37 cellular contexts compared by ENCODE assay signal in genomic region chrX:153426204-153426603, GRCh38. TPM values are rescaled to one million over a fixed set of nuclear protein-coding genes. Genes with fewer than 3 reads are reported as not detected.
"Had no signal": no experiment of that assay in that cellular context is flagged by ENCODE, and none has a peak within 500 bp of the region (broad histone marks: within the 10 kb centered on the region; RNA-seq: fewer than 3 reads in every experiment).

No MANE protein-coding gene starts in this region.

- DNase-seq: activated B cell treated with CpG ODN at 0.5 μM for 24 hours; activated CD4-positive, alpha-beta memory T cell treated with anti-CD3 and anti-CD28 coated beads for 36 hours; activated CD4-positive, alpha-beta T cell treated with anti-CD3 and anti-CD28 coated beads for 4 hours; activated CD4-positive, alpha-beta T cell treated with anti-CD3 and anti-CD28 coated beads, Interleukin-2, amount 10 ng/mL, durations not matched to agents 24 days and 14 days; activated CD4-positive, alpha-beta T cell treated with anti-CD3 and anti-CD28 coated beads, Interleukin-2, amount 50 U/mL, for 1 hour; activated CD4-positive, alpha-beta T cell treated with anti-CD3 and anti-CD28 coated beads, Interleukin-2, amount 50 U/mL, for 4 hours; activated CD4-positive, CD25-positive, alpha-beta regulatory T cell treated with anti-CD3 and anti-CD28 coated beads, Interleukin-2, amount 50 U/mL, for 72 hours; activated CD8-positive, alpha-beta memory T cell treated with anti-CD3 and anti-CD28 coated beads, Interleukin-2, amount 50 U/mL, for 4 hours; activated CD8-positive, alpha-beta T cell treated with anti-CD3 and anti-CD28 coated beads for 36 hours; activated effector memory CD4-positive, alpha-beta T cell treated with anti-CD3 and anti-CD28 coated beads, Interleukin-2, amount 50 U/mL, for 16 hours; activated gamma-delta T cell treated with Interleukin-2 at 50 U/mL for 16 hours; activated naive CD4-positive, alpha-beta T cell; activated naive CD4-positive, alpha-beta T cell treated with anti-CD3 and anti-CD28 coated beads for 36 hours; activated naive CD8-positive, alpha-beta T cell treated with anti-CD3 and anti-CD28 coated beads, Interleukin-2, amount 10 ng/mL, durations not matched to agents 7 days and 5 days; activated naive CD8-positive, alpha-beta T cell treated with anti-CD3 and anti-CD28 coated beads, Interleukin-2, amount 50 U/mL, for 24 hours; activated T-cell treated with anti-CD3 and anti-CD28 coated beads for 4 hours; activated T-cell treated with anti-CD3 and anti-CD28 coated beads, Interleukin-2, amount 50 U/mL, for 1 hour; activated T-cell treated with anti-CD3 and anti-CD28 coated beads, Interleukin-2, amount 50 U/mL, for 4 hours; activated T-cell treated with anti-CD3 and anti-CD28 coated beads, Interleukin-2, amount 50 U/mL, for 72 hours; amygdala; anterior cingulate cortex; central memory CD4-positive, alpha-beta T cell; T-helper 1 cell; T-helper 2 cell; T-helper 9 cell had no signal

- H3K27ac ChIP-seq: VCaP had no signal

- H3K4me3 Mint-ChIP-seq: activated B cell treated with CpG ODN at 0.5 μM for 24 hours; activated CD4-positive, alpha-beta memory T cell treated with anti-CD3 and anti-CD28 coated beads for 36 hours; activated CD4-positive, alpha-beta T cell treated with anti-CD3 and anti-CD28 coated beads, Interleukin-2, amount 10 ng/mL, durations not matched to agents 24 days and 14 days; activated CD8-positive, alpha-beta T cell treated with anti-CD3 and anti-CD28 coated beads for 36 hours; activated naive CD4-positive, alpha-beta T cell treated with anti-CD3 and anti-CD28 coated beads for 36 hours; activated naive CD4-positive, alpha-beta T cell treated with anti-CD3 and anti-CD28 coated beads, Interleukin-2, amount 50 U/mL, for 24 hours; activated naive CD8-positive, alpha-beta T cell; activated naive CD8-positive, alpha-beta T cell treated with anti-CD3 and anti-CD28 coated beads, Interleukin-2, amount 10 ng/mL, durations not matched to agents 7 days and 5 days; activated naive CD8-positive, alpha-beta T cell treated with anti-CD3 and anti-CD28 coated beads, Interleukin-2, amount 50 U/mL, for 24 hours; activated T-cell treated with anti-CD3 and anti-CD28 coated beads, Interleukin-2, amount 50 U/mL, for 4 hours; activated T-cell treated with anti-CD3 and anti-CD28 coated beads, Interleukin-2, amount 50 U/mL, for 72 hours; activated T-helper 1 cell treated with anti-CD3 and anti-CD28 coated beads, Interleukin-12 subunit alpha, Interleukin-12 subunit beta, Interleukin-2, Interleukin-4 antibody, amounts not matched to agents 30 ng/mL and 10 ng/mL and 1 ng/mL, durations not matched to agents 14 hours and 24 hours and 36 hours; activated T-helper 17 cell treated with anti-CD3 and anti-CD28 coated beads, Interleukin-2, amount 50 U/mL, for 72 hours; brain; T-helper 1 cell treated with Interleukin-12 subunit alpha and Interleukin-12 subunit beta and Interleukin-4 antibody, amounts not matched to agents 30 μg/mL and 1 μg/mL, for 36 hours; T-helper 2 cell treated with Interferon-gamma antibody and Interleukin-4, amounts not matched to agents 5 μg/mL and 100 μg/mL, for 36 hours had no signal

- H3K9me3 Mint-ChIP-seq: activated CD4-positive, alpha-beta T cell treated with anti-CD3 and anti-CD28 coated beads, Interleukin-2, amount 10 ng/mL, durations not matched to agents 24 days and 14 days; activated naive CD4-positive, alpha-beta T cell treated with anti-CD3 and anti-CD28 coated beads for 36 hours; activated naive CD4-positive, alpha-beta T cell treated with anti-CD3 and anti-CD28 coated beads, Interleukin-2, amount 50 U/mL, for 24 hours; activated naive CD8-positive, alpha-beta T cell treated with anti-CD3 and anti-CD28 coated beads, Interleukin-2, amount 50 U/mL, for 24 hours; activated T-helper 1 cell treated with anti-CD3 and anti-CD28 coated beads, Interleukin-12 subunit alpha, Interleukin-12 subunit beta, Interleukin-2, Interleukin-4 antibody, amounts not matched to agents 30 ng/mL and 10 ng/mL and 1 ng/mL, durations not matched to agents 14 hours and 24 hours and 36 hours; activated T-helper 17 cell treated with anti-CD3 and anti-CD28 coated beads, Interleukin-2, amount 50 U/mL, for 72 hours; T-helper 2 cell treated with Interferon-gamma antibody and Interleukin-4, amounts not matched to agents 5 μg/mL and 100 μg/mL, for 36 hours had no signal

- FAIRE-seq: TTC549 had no signal

- H3K4me1 Mint-ChIP-seq: activated B cell treated with CpG ODN at 0.5 μM for 24 hours; activated CD4-positive, alpha-beta T cell treated with anti-CD3 and anti-CD28 coated beads, Interleukin-2, amount 10 ng/mL, durations not matched to agents 24 days and 14 days; activated naive CD4-positive, alpha-beta T cell treated with anti-CD3 and anti-CD28 coated beads, Interleukin-2, amount 50 U/mL, for 24 hours; activated naive CD8-positive, alpha-beta T cell treated with anti-CD3 and anti-CD28 coated beads, Interleukin-2, amount 10 ng/mL, durations not matched to agents 7 days and 5 days; activated naive CD8-positive, alpha-beta T cell treated with anti-CD3 and anti-CD28 coated beads, Interleukin-2, amount 50 U/mL, for 24 hours; activated T-helper 17 cell treated with anti-CD3 and anti-CD28 coated beads, Interleukin-2, amount 50 U/mL, for 72 hours; brain had no signal

- H3K36me3 Mint-ChIP-seq: activated CD4-positive, alpha-beta memory T cell treated with anti-CD3 and anti-CD28 coated beads for 36 hours; activated naive CD8-positive, alpha-beta T cell treated with anti-CD3 and anti-CD28 coated beads, Interleukin-2, amount 10 ng/mL, durations not matched to agents 7 days and 5 days; brain had no signal

- H3K27ac Mint-ChIP-seq: activated B cell treated with CpG ODN at 0.5 μM for 24 hours; activated CD4-positive, alpha-beta memory T cell treated with anti-CD3 and anti-CD28 coated beads for 36 hours; activated CD4-positive, alpha-beta T cell treated with anti-CD3 and anti-CD28 coated beads, Interleukin-2, amount 10 ng/mL, durations not matched to agents 24 days and 14 days; activated CD8-positive, alpha-beta T cell treated with anti-CD3 and anti-CD28 coated beads for 36 hours; activated naive CD4-positive, alpha-beta T cell treated with anti-CD3 and anti-CD28 coated beads for 36 hours; activated naive CD4-positive, alpha-beta T cell treated with anti-CD3 and anti-CD28 coated beads, Interleukin-2, amount 50 U/mL, for 24 hours; activated naive CD8-positive, alpha-beta T cell; activated naive CD8-positive, alpha-beta T cell treated with anti-CD3 and anti-CD28 coated beads, Interleukin-2, amount 10 ng/mL, durations not matched to agents 7 days and 5 days; activated naive CD8-positive, alpha-beta T cell treated with anti-CD3 and anti-CD28 coated beads, Interleukin-2, amount 50 U/mL, for 24 hours; activated T-cell treated with anti-CD3 and anti-CD28 coated beads, Interleukin-2, amount 50 U/mL, for 72 hours; activated T-helper 1 cell treated with anti-CD3 and anti-CD28 coated beads, Interleukin-12 subunit alpha, Interleukin-12 subunit beta, Interleukin-2, Interleukin-4 antibody, amounts not matched to agents 30 ng/mL and 10 ng/mL and 1 ng/mL, durations not matched to agents 14 hours and 24 hours and 36 hours; activated T-helper 17 cell treated with anti-CD3 and anti-CD28 coated beads, Interleukin-2, amount 50 U/mL, for 72 hours; brain; T-helper 1 cell treated with Interleukin-12 subunit alpha and Interleukin-12 subunit beta and Interleukin-4 antibody, amounts not matched to agents 30 μg/mL and 1 μg/mL, for 36 hours; T-helper 2 cell treated with Interferon-gamma antibody and Interleukin-4, amounts not matched to agents 5 μg/mL and 100 μg/mL, for 36 hours had no signal

- H3K27me3 Mint-ChIP-seq: activated B cell treated with CpG ODN at 0.5 μM for 24 hours; activated CD4-positive, alpha-beta memory T cell treated with anti-CD3 and anti-CD28 coated beads for 36 hours; activated naive CD4-positive, alpha-beta T cell treated with anti-CD3 and anti-CD28 coated beads, Interleukin-2, amount 50 U/mL, for 24 hours; activated naive CD8-positive, alpha-beta T cell; activated naive CD8-positive, alpha-beta T cell treated with anti-CD3 and anti-CD28 coated beads, Interleukin-2, amount 50 U/mL, for 24 hours; activated T-helper 17 cell treated with anti-CD3 and anti-CD28 coated beads, Interleukin-2, amount 50 U/mL, for 72 hours; brain had no signal

RNA-seq across cellular contexts. Expression of gene PNMA6E, which starts 25.1 kb away (rescaled TPM):
- total RNA-seq: activated B cell treated with CpG ODN at 0.5 μM for 24 hours; activated CD4-positive, alpha-beta memory T cell treated with anti-CD3 and anti-CD28 coated beads for 36 hours; activated CD4-positive, alpha-beta T cell treated with anti-CD3 and anti-CD28 coated beads, Interleukin-2, amount 10 ng/mL, durations not matched to agents 24 days and 14 days; activated CD8-positive, alpha-beta memory T cell treated with anti-CD3 and anti-CD28 coated beads for 36 hours; activated CD8-positive, alpha-beta T cell treated with anti-CD3 and anti-CD28 coated beads for 36 hours; activated naive CD4-positive, alpha-beta T cell treated with anti-CD3 and anti-CD28 coated beads for 36 hours; activated naive CD8-positive, alpha-beta T cell treated with anti-CD3 and anti-CD28 coated beads, Interleukin-2, amount 10 ng/mL, durations not matched to agents 7 days and 5 days; activated T-cell treated with anti-CD3 and anti-CD28 coated beads, Interleukin-2, amount 50 U/mL, for 4 hours; activated T-cell treated with anti-CD3 and anti-CD28 coated beads, Interleukin-2, amount 50 U/mL, for 72 hours; activated T-helper 1 cell treated with anti-CD3 and anti-CD28 coated beads, Interleukin-12 subunit alpha, Interleukin-12 subunit beta, Interleukin-2, Interleukin-4 antibody, amounts not matched to agents 30 ng/mL and 10 ng/mL and 1 ng/mL, durations not matched to agents 14 hours and 24 hours and 36 hours; activated T-helper 17 cell treated with anti-CD3 and anti-CD28 coated beads, Interleukin-2, amount 50 U/mL, for 72 hours; cardiac septum; cerebellum had no signal
